ENCODE assay signal across 12 cellular contexts in genomic region chr4:152220201-152220666, GRCh38.
A peak's percentile ranks its signal among the peaks of the same experiment; 100 is the strongest.
DNase-seq lines count a peak whose midpoint lies in the region; ATAC-seq and TF ChIP-seq lines count a peak whose summit lies in the region.
"Had no signal": no experiment of that assay in that cellular context is flagged by ENCODE, and none has a peak within 500 bp of the region (broad histone marks: within the 10 kb centered on the region; RNA-seq: fewer than 3 reads in every experiment).

No MANE protein-coding gene starts in this region.

- peak; percentile 93 to 96 for ATAC-seq in activated naive CD4-positive, alpha-beta T cell treated with anti-CD3 and anti-CD28 coated beads, Interleukin-2, amount 50 U/mL, for 72 hours
- peak; percentile 72 for ATAC-seq in HG02938 (IDR thresholded peaks at IDR 0.05; ENCODE audit: unreplicated experiment)
- peak; percentile 82 for ATAC-seq in stimulated activated naive CD8-positive, alpha-beta T cell treated with anti-CD3 and anti-CD28 coated beads, Interleukin-15, Interleukin-2, amounts not matched to agents 100 U/mL and 50 U/mL, for 24 hours

- peaks cover 10 to 17% of the 10 kb centered on the region in 2 donors for H3K36me3 Mint-ChIP-seq in activated naive CD4-positive, alpha-beta T cell treated with anti-CD3 and anti-CD28 coated beads, Interleukin-2, amount 50 U/mL, for 72 hours
- H3K36me3 Mint-ChIP-seq in activated naive CD4-positive, alpha-beta T cell treated with anti-CD3 and anti-CD28 coated beads, Interleukin-2, amount 10 ng/mL, durations not matched to agents 7 days and 5 days = peaks cover 24% of the 10 kb centered on the region
- H3K36me3 Mint-ChIP-seq in activated naive CD8-positive, alpha-beta T cell treated with anti-CD3 and anti-CD28 coated beads for 36 hours = peaks cover 4% of the 10 kb centered on the region

- no peak for TF ChIP-seq CTCF in vagina (IDR thresholded peaks at IDR 0.05)

- peak; percentile 32 to 69 for DNase-seq in activated naive CD4-positive, alpha-beta T cell treated with anti-CD3 and anti-CD28 coated beads, Interleukin-2, amount 50 U/mL, for 72 hours (ENCODE audit: low spot score in 2 of 2)
- DNase-seq in activated naive CD4-positive, alpha-beta T cell treated with anti-CD3 and anti-CD28 coated beads, Interleukin-2, amount 10 ng/mL, durations not matched to agents 7 days and 5 days = no peak
- DNase-seq in activated naive CD8-positive, alpha-beta T cell treated with anti-CD3 and anti-CD28 coated beads for 36 hours = peak; percentile 5
- peak; percentile 11 for DNase-seq in stimulated activated naive CD8-positive, alpha-beta T cell treated with anti-CD3 and anti-CD28 coated beads, Interleukin-15, Interleukin-2, amounts not matched to agents 100 U/mL and 50 U/mL, for 24 hours
- no peak for DNase-seq in ureter (ENCODE audit: low spot score)
- no peak for DNase-seq in NAMALWA (ENCODE audit: low spot score)
- no peak for DNase-seq in vagina (ENCODE audit: extremely low spot score in 2 of 2)
- DNase-seq: hypothalamus, NCI-H82 had no signal

- intact Hi-C loops in vagina (cut with DNase I) = no loop called here

- no peak overlapping the region for H3K4me3 ChIP-seq in vagina

- no peak for TF ChIP-seq POLR2A in vagina (IDR thresholded peaks at IDR 0.05)

- no peaks in the 10 kb centered on the region for H3K27me3 ChIP-seq in vagina

- peaks cover 46% of the 10 kb centered on the region for H3K4me1 Mint-ChIP-seq in activated naive CD4-positive, alpha-beta T cell treated with anti-CD3 and anti-CD28 coated beads, Interleukin-2, amount 10 ng/mL, durations not matched to agents 7 days and 5 days
- H3K4me1 Mint-ChIP-seq in activated naive CD8-positive, alpha-beta T cell treated with anti-CD3 and anti-CD28 coated beads for 36 hours = peaks cover 4% of the 10 kb centered on the region

- H3K27me3 Mint-ChIP-seq in activated naive CD4-positive, alpha-beta T cell treated with anti-CD3 and anti-CD28 coated beads, Interleukin-2, amount 10 ng/mL, durations not matched to agents 7 days and 5 days = no peaks in the 10 kb centered on the region
- no peaks in the 10 kb centered on the region for H3K27me3 Mint-ChIP-seq in activated naive CD8-positive, alpha-beta T cell treated with anti-CD3 and anti-CD28 coated beads for 36 hours

- H3K4me3 Mint-ChIP-seq in activated naive CD4-positive, alpha-beta T cell treated with anti-CD3 and anti-CD28 coated beads, Interleukin-2, amount 10 ng/mL, durations not matched to agents 7 days and 5 days = no peak overlapping the region
- H3K4me3 Mint-ChIP-seq in activated naive CD8-positive, alpha-beta T cell treated with anti-CD3 and anti-CD28 coated beads for 36 hours = no peak overlapping the region
- H3K4me3 Mint-ChIP-seq: neural crest cell had no signal

- H3K4me1 ChIP-seq in vagina = no peaks in the 10 kb centered on the region

- no peaks in the 10 kb centered on the region for H3K36me3 ChIP-seq in vagina

- CTCF ChIA-PET in activated naive CD4-positive, alpha-beta T cell treated with anti-CD3 and anti-CD28 coated beads, Interleukin-2, amount 10 ng/mL, durations not matched to agents 7 days and 5 days (lab: Charles Lee) = no interaction called here

- no peak overlapping the region for H3K27ac ChIP-seq in vagina
- H3K27ac ChIP-seq: C4-2B had no signal

- no peaks in the 10 kb centered on the region for H3K9me3 ChIP-seq in vagina

- peak overlapping the region in 1 of 2 donors; percentile 60 for H3K27ac Mint-ChIP-seq in activated naive CD4-positive, alpha-beta T cell treated with anti-CD3 and anti-CD28 coated beads, Interleukin-2, amount 50 U/mL, for 72 hours
- no peak overlapping the region for H3K27ac Mint-ChIP-seq in activated naive CD4-positive, alpha-beta T cell treated with anti-CD3 and anti-CD28 coated beads, Interleukin-2, amount 10 ng/mL, durations not matched to agents 7 days and 5 days
- no peak overlapping the region for H3K27ac Mint-ChIP-seq in activated naive CD8-positive, alpha-beta T cell treated with anti-CD3 and anti-CD28 coated beads for 36 hours

- H3K9me3 Mint-ChIP-seq in activated naive CD4-positive, alpha-beta T cell treated with anti-CD3 and anti-CD28 coated beads, Interleukin-2, amount 50 U/mL, for 72 hours = peaks cover 8 to 15% of the 10 kb centered on the region in 2 donors
- peaks cover 15% of the 10 kb centered on the region for H3K9me3 Mint-ChIP-seq in activated naive CD4-positive, alpha-beta T cell treated with anti-CD3 and anti-CD28 coated beads, Interleukin-2, amount 10 ng/mL, durations not matched to agents 7 days and 5 days
- peaks cover 5% of the 10 kb centered on the region for H3K9me3 Mint-ChIP-seq in activated naive CD8-positive, alpha-beta T cell treated with anti-CD3 and anti-CD28 coated beads for 36 hours

Comparison
In these comparisons a context has a peak if more than half of its experiments do, and no peak if none do; other contexts are left out.
1. DNase-seq: peak in activated naive CD4-positive, alpha-beta T cell treated with anti-CD3 and anti-CD28 coated beads, Interleukin-2, amount 50 U/mL, for 72 hours (2 of 2), activated naive CD8-positive, alpha-beta T cell treated with anti-CD3 and anti-CD28 coated beads for 36 hours (single experiment) and stimulated activated naive CD8-positive, alpha-beta T cell treated with anti-CD3 and anti-CD28 coated beads, Interleukin-15, Interleukin-2, amounts not matched to agents 100 U/mL and 50 U/mL, for 24 hours (single experiment); none in activated naive CD4-positive, alpha-beta T cell treated with anti-CD3 and anti-CD28 coated beads, Interleukin-2, amount 10 ng/mL, durations not matched to agents 7 days and 5 days (single experiment), ureter (single experiment), NAMALWA (single experiment) and vagina (0 of 2).
2. Peak in every context shown above with its lines, with median percentiles within 50 percentile points of each other: ATAC-seq.